In the genomic region with DNA sequence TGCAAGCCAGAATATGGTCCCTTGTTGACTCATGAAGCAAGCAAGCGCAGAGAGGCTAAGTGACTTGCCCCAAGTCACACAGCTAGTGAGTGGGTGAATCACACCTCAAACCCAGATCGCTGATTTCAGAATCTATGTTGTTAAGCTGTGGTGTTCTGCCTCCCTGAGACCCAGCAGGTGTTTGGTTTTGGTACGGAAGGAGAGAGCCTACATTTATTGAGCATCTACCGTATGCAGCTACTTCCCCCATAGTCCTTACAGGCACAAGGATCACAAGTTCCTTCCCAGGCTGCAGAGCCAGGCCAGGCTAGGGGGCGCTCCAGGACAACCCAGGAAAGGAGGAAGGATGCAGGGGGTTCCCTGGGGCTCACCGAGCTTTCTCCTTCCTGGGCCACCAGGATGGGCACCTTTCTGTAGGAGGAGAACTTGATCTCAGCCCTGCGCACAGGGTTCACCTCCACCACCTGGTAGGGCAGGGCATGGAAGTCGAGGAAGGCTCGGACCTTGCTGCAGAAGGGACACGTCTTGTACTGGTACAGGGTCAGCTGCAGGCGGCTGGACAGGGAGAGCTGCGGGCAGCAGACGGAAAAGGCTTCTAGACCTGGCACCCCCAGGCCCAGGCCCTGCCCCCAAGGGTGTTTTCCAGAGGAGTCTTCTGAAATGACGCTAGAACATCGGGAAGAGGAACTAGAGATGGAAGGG, we compare ENCODE assay signal across 8 cellular contexts. TPM values are rescaled to one million over a fixed set of nuclear protein-coding genes. Genes with fewer than 3 reads are reported as not detected.
DNase-seq lines count a peak whose midpoint lies in the region; ATAC-seq and TF ChIP-seq lines count a peak whose summit lies in the region.

No MANE protein-coding gene starts in this region.

- peaks cover 20% of the 10 kb centered on the region for H3K4me1 ChIP-seq in NT2/D1 (ENCODE audit: insufficient read depth, insufficient read length)
- H3K4me1 ChIP-seq in smooth muscle cell (ENCODE audit: low read depth): no peaks in the 10 kb centered on the region

- ATAC-seq in activated naive CD8-positive, alpha-beta T cell treated with anti-CD3 and anti-CD28 coated beads, Interleukin-2, amount 10 ng/mL, durations not matched to agents 7 days and 5 days (ENCODE audit: low read depth): no peak
- ATAC-seq in GM19035 (IDR thresholded peaks at IDR 0.05; ENCODE audit: unreplicated experiment): no peak

- H3K9me3 ChIP-seq in NT2/D1 (ENCODE audit: insufficient read depth, low read length) (peaks cover 9% of the 10 kb centered on the region; the same call in 1 of the 2 replicates), smooth muscle cell (replicated peaks; ENCODE audit: low read depth) (no peaks in the 10 kb centered on the region)

- POLR2A ChIA-PET in activated naive CD8-positive, alpha-beta T cell treated with anti-CD3 and anti-CD28 coated beads, Interleukin-2, amount 10 ng/mL, durations not matched to agents 7 days and 5 days (lab: Charles Lee): interaction anchor here (0.7 to 1.2 kb wide), 3 partner anchors 35 to 66 kb away, joined by 3 read pairs; no protein-coding TSS in a partner anchor

- H3K36me3 ChIP-seq in NT2/D1 (ENCODE audit: insufficient read depth, insufficient read length, low read length): peaks cover 60% of the 10 kb centered on the region
- H3K36me3 ChIP-seq in smooth muscle cell (ENCODE audit: low read depth): no peaks in the 10 kb centered on the region

- H3K79me2 ChIP-seq in smooth muscle cell (ENCODE audit: low read depth): peaks cover 8% of the 10 kb centered on the region

- peaks cover 22% of the 10 kb centered on the region for H3K4me1 Mint-ChIP-seq in activated naive CD8-positive, alpha-beta T cell treated with anti-CD3 and anti-CD28 coated beads, Interleukin-2, amount 10 ng/mL, durations not matched to agents 7 days and 5 days

- H3F3A ChIP-seq in smooth muscle cell (ENCODE audit: low read depth): no peaks in the 10 kb centered on the region

- DNase-seq in GM12864 (ENCODE audit: low read depth) (no peak), NT2/D1 (ENCODE audit: low read depth, low spot score) (peak; percentile 65), hippocampal formation (lab: John Stamatoyannopoulos, UW) (peak; percentile 19 to 25), smooth muscle cell (lab: John Stamatoyannopoulos, UW; ENCODE audit: unreplicated experiment) (peak; percentile 10)
- DNase-seq in activated naive CD8-positive, alpha-beta T cell treated with anti-CD3 and anti-CD28 coated beads, Interleukin-2, amount 10 ng/mL, durations not matched to agents 7 days and 5 days: peak; percentile 59
- DNase-seq in activated CD4-positive, CD25-positive, alpha-beta regulatory T cell (lab: John Stamatoyannopoulos, UW): no peak

- no peak overlapping the region for H3K4me2 ChIP-seq in smooth muscle cell

- TF ChIP-seq CTCF in 22Rv1 (IDR thresholded peaks at IDR 0.05) (peak; percentile 79), GM12864 (IDR thresholded peaks at IDR 0.05; ENCODE audit: low read depth, low read length, missing control alignments) (peak; percentile 76), smooth muscle cell (IDR thresholded peaks at IDR 0.05; ENCODE audit: borderline replicate concordance, insufficient read depth, poor library complexity, severe bottlenecking) (peak; percentile 38)

- H3K4me3 ChIP-seq in GM12864 (ENCODE audit: low read depth, low read length) (peak overlapping the region; percentile 94; the same call in 1 of the 2 replicates), NT2/D1 (ENCODE audit: insufficient read length, low read depth) (no peak overlapping the region), smooth muscle cell (no peak overlapping the region)

- no peaks in the 10 kb centered on the region for H3K27me3 Mint-ChIP-seq in activated naive CD8-positive, alpha-beta T cell treated with anti-CD3 and anti-CD28 coated beads, Interleukin-2, amount 10 ng/mL, durations not matched to agents 7 days and 5 days

- 83% methylated on average over 15 of the region's 15 CpGs for WGBS in smooth muscle cell (ENCODE audit: low lambda C conversion rate)

- no peaks in the 10 kb centered on the region for H3K9me3 Mint-ChIP-seq in activated naive CD8-positive, alpha-beta T cell treated with anti-CD3 and anti-CD28 coated beads, Interleukin-2, amount 10 ng/mL, durations not matched to agents 7 days and 5 days

- no peak overlapping the region for H3K27ac ChIP-seq in 22Rv1
- no peak overlapping the region for H3K27ac ChIP-seq in smooth muscle cell (ENCODE audit: low read depth)

- H4K20me1 ChIP-seq in smooth muscle cell (ENCODE audit: low read depth): peaks cover 12% of the 10 kb centered on the region

- H3K27me3 ChIP-seq in NT2/D1 (ENCODE audit: insufficient read depth, insufficient read length) (peaks cover 13% of the 10 kb centered on the region), smooth muscle cell (ENCODE audit: low read depth) (no peaks in the 10 kb centered on the region)

- H3K9ac ChIP-seq in NT2/D1 (ENCODE audit: insufficient read length, low read depth): no peak overlapping the region
- H3K9ac ChIP-seq in smooth muscle cell (ENCODE audit: low read depth): no peak overlapping the region

- peaks cover 4% of the 10 kb centered on the region for H3K36me3 Mint-ChIP-seq in activated naive CD8-positive, alpha-beta T cell treated with anti-CD3 and anti-CD28 coated beads, Interleukin-2, amount 10 ng/mL, durations not matched to agents 7 days and 5 days

- no peak overlapping the region for H3K27ac Mint-ChIP-seq in activated naive CD8-positive, alpha-beta T cell treated with anti-CD3 and anti-CD28 coated beads, Interleukin-2, amount 10 ng/mL, durations not matched to agents 7 days and 5 days

- H2AFZ ChIP-seq in smooth muscle cell (ENCODE audit: low read depth): no peak overlapping the region

- H3K4me3 Mint-ChIP-seq in activated naive CD8-positive, alpha-beta T cell treated with anti-CD3 and anti-CD28 coated beads, Interleukin-2, amount 10 ng/mL, durations not matched to agents 7 days and 5 days: no peak overlapping the region

RNA-seq across cellular contexts. Expression of a gene that starts 2.5 kb away (rescaled TPM):
- total RNA-seq in activated naive CD8-positive, alpha-beta T cell treated with anti-CD3 and anti-CD28 coated beads, Interleukin-2, amount 10 ng/mL, durations not matched to agents 7 days and 5 days: 10 to 100 TPM; 51.8 to 53.2 TPM
- 20.7 and 31.5 TPM in 2 replicates for total RNA-seq in smooth muscle cell
- polyA plus RNA-seq in smooth muscle cell: 78.6 and 102 TPM in 2 replicates

RNA-seq across cellular contexts. Expression of a gene that starts 24.2 kb away (rescaled TPM):
- total RNA-seq in activated naive CD8-positive, alpha-beta T cell treated with anti-CD3 and anti-CD28 coated beads, Interleukin-2, amount 10 ng/mL, durations not matched to agents 7 days and 5 days: not detected
- total RNA-seq in smooth muscle cell: not detected in 2 replicates
- polyA plus RNA-seq in smooth muscle cell: 0.38 TPM in 1 of 2 replicates, not detected in the other

RNA-seq across cellular contexts. Expression of a gene that starts 35.0 kb away (rescaled TPM):
- 10 to 100 TPM; 77.6 to 90.9 TPM for total RNA-seq in activated naive CD8-positive, alpha-beta T cell treated with anti-CD3 and anti-CD28 coated beads, Interleukin-2, amount 10 ng/mL, durations not matched to agents 7 days and 5 days
- total RNA-seq in smooth muscle cell: 209 and 229 TPM in 2 replicates
- 119 and 133 TPM in 2 replicates for polyA plus RNA-seq in smooth muscle cell

RNA-seq across cellular contexts. Expression of a gene that starts 57.0 kb away (rescaled TPM):
- total RNA-seq in activated naive CD8-positive, alpha-beta T cell treated with anti-CD3 and anti-CD28 coated beads, Interleukin-2, amount 10 ng/mL, durations not matched to agents 7 days and 5 days: 10 to 100 TPM; 21.2 to 21.8 TPM
- 15.7 and 20.6 TPM in 2 replicates for total RNA-seq in smooth muscle cell
- polyA plus RNA-seq in smooth muscle cell: 19.9 and 20.5 TPM in 2 replicates

RNA-seq across cellular contexts. Expression of a gene that starts 57.9 kb away (rescaled TPM):
- total RNA-seq in activated naive CD8-positive, alpha-beta T cell treated with anti-CD3 and anti-CD28 coated beads, Interleukin-2, amount 10 ng/mL, durations not matched to agents 7 days and 5 days: 10 to 100 TPM; 11.8 to 13.2 TPM
- total RNA-seq in smooth muscle cell: 3.8 and 5.2 TPM in 2 replicates
- 6.7 and 8.9 TPM in 2 replicates for polyA plus RNA-seq in smooth muscle cell

Comparison
In these comparisons a context has a peak if more than half of its experiments do, and no peak if none do; other contexts are left out.
1. DNase-seq: peak in NT2/D1 (single experiment), activated naive CD8-positive, alpha-beta T cell treated with anti-CD3 and anti-CD28 coated beads, Interleukin-2, amount 10 ng/mL, durations not matched to agents 7 days and 5 days (single experiment), hippocampal formation (2 of 2) and smooth muscle cell (single experiment); none in GM12864 (single experiment) and activated CD4-positive, CD25-positive, alpha-beta regulatory T cell (0 of 4).
2. Peak in every context shown above with its lines, with median percentiles within 50 percentile points of each other: CTCF ChIP-seq.